Comparison of ENCODE assay signal across 28 cellular contexts in the genomic region with DNA sequence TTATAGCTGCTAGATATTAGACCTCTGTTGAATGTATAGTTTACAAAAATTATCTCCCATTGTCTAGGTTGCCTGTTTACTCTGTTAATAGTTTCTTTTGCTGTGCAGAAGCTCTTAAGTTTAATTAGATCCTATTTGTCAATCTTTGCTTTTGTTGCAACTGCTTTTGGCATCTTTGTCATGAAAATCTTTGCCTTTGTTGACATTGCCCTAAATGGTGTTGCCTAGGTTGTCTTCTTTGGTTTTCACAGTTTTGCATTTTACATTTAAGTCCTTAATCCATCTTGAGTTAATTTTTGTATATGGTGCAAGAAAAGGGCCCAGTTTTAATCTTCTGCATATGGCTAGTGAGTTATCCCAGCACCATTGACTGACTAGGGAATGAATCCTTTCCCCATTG.
"Had no signal": no experiment of that assay in that cellular context is flagged by ENCODE, and none has a peak within 500 bp of the region (broad histone marks: within the 10 kb centered on the region; RNA-seq: fewer than 3 reads in every experiment).

No MANE protein-coding gene starts in this region.

- H3K27me3 ChIP-seq: colonic mucosa, dorsolateral prefrontal cortex, esophagus muscularis mucosa, esophagus squamous epithelium, foreskin keratinocyte, gastrocnemius medialis, heart left ventricle, heart right ventricle had no signal

- FAIRE-seq: colon, endometrium, endothelial cell of umbilical vein, frontal cortex had no signal

- H3K27ac ChIP-seq: colonic mucosa, coronary artery, dorsolateral prefrontal cortex, epithelial cell of prostate, esophagus muscularis mucosa, esophagus squamous epithelium, foreskin keratinocyte, gastrocnemius medialis, gastroesophageal sphincter, heart left ventricle, heart right ventricle had no signal

- H3K4me1 ChIP-seq: colonic mucosa, esophagus muscularis mucosa, esophagus squamous epithelium, foreskin keratinocyte, gastrocnemius medialis, gastroesophageal sphincter, heart left ventricle, heart right ventricle had no signal

- DNase-seq: colonic mucosa; cortex of kidney; dermis blood vessel endothelial cell; dorsolateral prefrontal cortex; effector CD4-positive, alpha-beta T cell; effector CD8-positive, alpha-beta T cell; effector memory CD4-positive, alpha-beta T cell; effector memory CD8-positive, alpha-beta T cell; endodermal cell; erythroblast; esophagus squamous epithelium; foreskin fibroblast; foreskin keratinocyte; foreskin melanocyte; gastrocnemius medialis; glutamatergic neuron; head of caudate nucleus; heart left ventricle; heart right ventricle had no signal

- H3K4me3 ChIP-seq: colonic mucosa, coronary artery, dorsolateral prefrontal cortex, esophagus muscularis mucosa, esophagus squamous epithelium, gastrocnemius medialis, gastroesophageal sphincter, heart left ventricle, heart right ventricle had no signal

- H3K9me3 ChIP-seq: colonic mucosa, esophagus muscularis mucosa, esophagus squamous epithelium, gastrocnemius medialis, gastroesophageal sphincter, heart left ventricle, heart right ventricle had no signal

- ATAC-seq: effector memory CD8-positive, alpha-beta T cell; esophagus mucosa; foreskin keratinocyte; gastrocnemius medialis; gastroesophageal sphincter; heart left ventricle; heart right ventricle had no signal

- H3K36me3 ChIP-seq: colonic mucosa, esophagus muscularis mucosa, esophagus squamous epithelium, gastrocnemius medialis, gastroesophageal sphincter, heart left ventricle, heart right ventricle had no signal
